Comparison of ENCODE assay signal across 8 cellular contexts in genomic region chr4:25312496-25313193, GRCh38. TPM values are rescaled to one million over a fixed set of nuclear protein-coding genes. Genes with fewer than 3 reads are reported as not detected.
DNase-seq lines count a peak whose midpoint lies in the region; ATAC-seq and TF ChIP-seq lines count a peak whose summit lies in the region.

Gene ZCCHC4, plus strand, starts transcription at chr4:25312774. Its CDS starts 36 bp downstream, at chr4:25312810.

- TF ChIP-seq POLR2A in GM19099 (IDR thresholded peaks at IDR 0.05; ENCODE audit: extremely low read depth, insufficient read length, low read depth) = peak; percentile 73

- H3K4me3 ChIP-seq in BE2C (ENCODE audit: low read depth, low read length) (peak within 1 kb of the TSS; percentile 100), choroid plexus epithelial cell (ENCODE audit: low read depth, low read length) (peak within 1 kb of the TSS; percentile 92)

- peaks cover 10% of the 10 kb centered on the region for H3K36me3 ChIP-seq in BE2C

- peak; percentile 87 for DNase-seq in BE2C
- DNase-seq in NCI-H460 (ENCODE audit: extremely low read depth, low read depth) = peak; percentile 81
- peak; percentile 92 for DNase-seq in activated CD4-positive, CD25-positive, alpha-beta regulatory T cell treated with anti-CD3 and anti-CD28 coated beads, Interleukin-2, amount 50 U/mL, for 72 hours
- DNase-seq in choroid plexus epithelial cell (ENCODE audit: low read depth) = peak; percentile 95
- peak; percentile 92 for DNase-seq in kidney tubule cell (ENCODE audit: low spot score)
- peak; percentile 85 to 90 for DNase-seq in stimulated activated CD4-positive, alpha-beta T cell treated with anti-CD3 and anti-CD28 coated beads, Interleukin-1b, Interleukin-23, amount 100 ng/mL, for 4 hours (ENCODE audit: low read depth in 2 of 2)

- H3K9me3 ChIP-seq in BE2C = no peaks in the 10 kb centered on the region

- H3K27me3 ChIP-seq in BE2C = no peaks in the 10 kb centered on the region

- no peaks in the 10 kb centered on the region; the same call in 1 of the 2 replicates for H3K4me1 ChIP-seq in BE2C

- ATAC-seq in HG03432 (IDR thresholded peaks at IDR 0.05; ENCODE audit: unreplicated experiment) = peak; percentile 86

- TF ChIP-seq CTCF in BE2C (IDR thresholded peaks at IDR 0.05; ENCODE audit: low read depth, low read length) = peak; percentile 98
- peak; percentile 88 for TF ChIP-seq CTCF in choroid plexus epithelial cell (conservative IDR thresholded peaks at IDR 0.05; ENCODE audit: low read depth, low read length)

RNA-seq across cellular contexts. Expression of gene ZCCHC4, which starts in this region (rescaled TPM):
- 8.7 TPM for polyA plus RNA-seq in BE2C (2012; ENCODE audit: insufficient read depth, insufficient read length, low read depth)
- total RNA-seq in NCI-H460 (2014; rRNA removed; shearing (Covaris generic)) = 10.5 and 15.0 TPM in 2 replicates
- polyA plus RNA-seq in NCI-H460 (2014; cell fraction: nucleus; rRNA removed) = 15.6 and 16.7 TPM in 2 replicates

Comparison
In these comparisons a context has a peak if more than half of its experiments do, and no peak if none do; other contexts are left out.
1. Peak in every context shown above with its lines: DNase-seq, ATAC-seq and H3K4me3 ChIP-seq.